Comparison of ENCODE assay signal across 1 cellular context in the genomic region with DNA sequence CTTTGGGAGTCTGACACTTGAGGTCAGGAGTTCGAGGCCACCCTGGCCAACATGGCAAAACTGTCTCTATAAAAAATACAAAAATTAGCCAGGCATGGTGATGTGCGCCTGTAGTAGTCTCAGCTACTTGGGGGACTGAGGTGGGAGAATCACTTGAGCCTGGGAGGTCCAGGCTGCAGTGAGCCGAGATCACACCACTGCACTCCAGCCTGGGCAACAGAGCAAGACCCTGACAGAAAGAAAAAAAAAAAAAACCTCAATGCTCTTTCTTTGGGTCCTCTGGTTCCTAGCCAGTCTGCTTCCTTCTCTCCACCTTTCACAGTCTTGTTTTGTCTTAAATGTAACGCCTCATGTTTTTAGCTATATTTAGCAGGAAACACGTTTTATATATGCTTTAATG.
A peak's percentile ranks its signal among the peaks of the same experiment; 100 is the strongest.
TF ChIP-seq lines count a peak whose summit lies in the region.

No MANE protein-coding gene starts in this region.

TF ChIP-seq in HepG2, 621 proteins besides CTCF, POLR2A, EP300 and RAD21:
- TF ChIP-seq ZNF121 (CRISPR knock-in tag; IDR thresholded peaks at IDR 0.05) = peak; percentile 67
- no peak for TF ChIP-seq RFX3 (CRISPR knock-in tag; IDR thresholded peaks at IDR 0.05)
TF ChIP-seq in HepG2: peak in this region for 1.
